Comparison of ENCODE assay signal across 30 cellular contexts in the genomic region with DNA sequence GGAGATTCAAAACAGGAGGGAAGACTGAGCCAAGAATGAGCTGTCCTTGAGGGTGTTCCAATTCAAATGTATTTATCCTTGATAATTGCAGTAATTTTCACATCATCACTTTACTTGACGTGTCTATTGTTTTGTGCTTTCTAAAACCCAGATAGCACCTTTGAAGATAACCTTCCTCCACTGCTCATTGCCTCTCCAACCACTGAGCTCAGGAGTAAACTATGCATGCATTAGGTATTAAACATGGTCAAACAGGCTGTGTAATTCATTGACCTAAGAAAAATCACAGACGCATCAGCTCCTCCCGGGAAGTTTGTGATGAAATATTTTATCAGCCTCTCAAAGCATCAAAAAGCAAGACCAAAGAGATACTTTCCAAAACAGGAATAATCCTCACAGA.
"Had no signal": no experiment of that assay in that cellular context is flagged by ENCODE, and none has a peak within 500 bp of the region (broad histone marks: within the 10 kb centered on the region; RNA-seq: fewer than 3 reads in every experiment).

No MANE protein-coding gene starts in this region.

- H3K4me3 ChIP-seq: gastrocnemius medialis, pancreas, prostate gland, sigmoid colon, upper lobe of left lung, vagina had no signal

- H3K27me3 ChIP-seq: gastrocnemius medialis, pancreas, sigmoid colon, upper lobe of left lung, vagina had no signal

- H3K27ac ChIP-seq: gastrocnemius medialis, pancreas, prostate gland, sigmoid colon, upper lobe of left lung, vagina, WERI-Rb-1 had no signal

- H3K9me3 ChIP-seq: gastrocnemius medialis, pancreas, prostate gland, sigmoid colon, upper lobe of left lung, vagina had no signal

- ATAC-seq: activated CD4-positive, CD25-positive, alpha-beta regulatory T cell treated with anti-CD3 and anti-CD28 coated beads, Interleukin-2, amount 50 U/mL, for 24 hours; effector memory CD8-positive, alpha-beta T cell; gastrocnemius medialis; naive thymus-derived CD8-positive, alpha-beta T cell; pancreas; stimulated activated memory B cell treated with anti-CD40 and anti-IgM and Interleukin-4, amounts not matched to agents 10 μg/mL and 1 μg/mL and 100 μg/mL, for 72 hours; stimulated activated naive CD8-positive, alpha-beta T cell treated with anti-CD3 and anti-CD28 coated beads, Interleukin-15, amount 100 ng/mL, for 72 hours; T-helper 17 cell had no signal

- DNase-seq: activated CD4-positive, alpha-beta T cell treated with anti-CD3 and anti-CD28 coated beads for 48 hours; activated CD4-positive, alpha-beta T cell treated with anti-CD3 and anti-CD28 coated beads, Interleukin-2, amount 50 U/mL, for 48 hours; activated CD8-positive, alpha-beta memory T cell treated with anti-CD3 and anti-CD28 coated beads for 24 hours; activated effector memory CD4-positive, alpha-beta T cell treated with Interleukin-2 at 50 U/mL for 16 hours; activated naive CD4-positive, alpha-beta T cell treated with Interleukin-2 at 50 U/mL for 16 hours; aorta; caudate nucleus; cortex of kidney; effector memory CD8-positive, alpha-beta T cell; gastrocnemius medialis; glutamatergic neuron; left cardiac atrium; midbrain; naive thymus-derived CD8-positive, alpha-beta T cell; nucleus accumbens; pancreas; sigmoid colon; small intestine; stimulated activated CD4-positive, alpha-beta T cell treated with anti-CD3 and anti-CD28 coated beads, Interleukin-4, amount 100 ng/mL, for 4 hours; stimulated activated CD8-positive, alpha-beta memory T cell treated with anti-CD3 and anti-CD28 coated beads, Interleukin-4, amount 100 ng/mL, for 48 hours; stimulated activated naive CD8-positive, alpha-beta T cell treated with anti-CD3 and anti-CD28 coated beads, Interleukin-15, amount 100 ng/mL, for 72 hours; substantia nigra; T-helper 17 cell; T1000; upper lobe of left lung had no signal

- H3K36me3 ChIP-seq: gastrocnemius medialis, pancreas, prostate gland, sigmoid colon, upper lobe of left lung, vagina, WERI-Rb-1 had no signal

- H3K4me1 ChIP-seq: gastrocnemius medialis, pancreas, prostate gland, upper lobe of left lung, vagina had no signal
